In the genomic region with DNA sequence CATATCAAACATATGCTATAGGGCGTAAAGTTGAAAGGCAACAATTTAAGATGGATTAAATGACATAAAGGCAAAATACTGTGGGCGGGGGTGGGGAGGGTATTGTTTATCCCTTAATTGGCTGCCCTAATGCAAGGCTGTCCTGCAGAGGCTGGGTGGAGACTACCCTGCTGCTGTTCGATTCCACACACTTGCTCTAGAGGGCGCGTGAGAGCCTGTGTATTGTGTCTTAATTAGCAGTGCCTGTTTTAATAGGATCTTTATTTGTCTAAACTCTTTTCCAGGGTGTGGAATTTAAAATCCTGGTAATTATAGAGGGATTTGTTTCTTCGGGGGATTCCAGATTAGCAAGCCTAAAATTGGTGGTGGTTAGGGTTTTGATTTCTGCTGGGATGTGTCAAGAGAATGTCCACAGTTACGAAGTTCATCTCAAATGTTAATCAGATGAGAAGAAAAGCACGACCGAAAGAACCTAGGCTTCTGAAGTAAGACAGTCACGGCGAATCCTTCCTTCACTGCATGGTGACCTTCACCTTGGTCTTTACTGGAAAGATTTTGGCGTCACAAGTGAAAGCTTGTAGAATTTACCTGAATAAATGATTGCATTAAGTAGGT, we compare ENCODE assay signal across 9 cellular contexts.
DNase-seq lines count a peak whose midpoint lies in the region; ATAC-seq and TF ChIP-seq lines count a peak whose summit lies in the region.
"Had no signal": no experiment of that assay in that cellular context is flagged by ENCODE, and none has a peak within 500 bp of the region (broad histone marks: within the 10 kb centered on the region; RNA-seq: fewer than 3 reads in every experiment).

No MANE protein-coding gene starts in this region.

- H3K36me3 Mint-ChIP-seq in CD4-positive, alpha-beta T cell (ENCODE audit: low read depth), result no peaks in the 10 kb centered on the region
- no peaks in the 10 kb centered on the region for H3K36me3 Mint-ChIP-seq in activated T-helper 2 cell treated with anti-CD3 and anti-CD28 coated beads, Interferon-gamma antibody, Interleukin-2, Interleukin-4, amounts not matched to agents 10 μg/mL and 5 μg/mL and 100 μg/mL, durations not matched to agents 14 hours and 24 hours and 36 hours (ENCODE audit: low read depth)

- H3K27me3 Mint-ChIP-seq in CD4-positive, alpha-beta T cell, result no peaks in the 10 kb centered on the region
- peaks cover 17% of the 10 kb centered on the region for H3K27me3 Mint-ChIP-seq in activated T-helper 2 cell treated with anti-CD3 and anti-CD28 coated beads, Interferon-gamma antibody, Interleukin-2, Interleukin-4, amounts not matched to agents 10 μg/mL and 5 μg/mL and 100 μg/mL, durations not matched to agents 14 hours and 24 hours and 36 hours (ENCODE audit: low read depth)

- POLR2A ChIA-PET in CD4-positive, alpha-beta T cell (lab: Charles Lee), result no interaction called here

- peaks cover 0 to 23% of the 10 kb centered on the region in 2 donors for H3K4me1 ChIP-seq in right atrium auricular region

- no peaks in the 10 kb centered on the region for H3K9me3 ChIP-seq in CD4-positive, alpha-beta T cell (ENCODE audit: control insufficient read depth, low read length)
- H3K9me3 ChIP-seq in right atrium auricular region, result no peaks in the 10 kb centered on the region
- H3K9me3 ChIP-seq: neutrophil had no signal

- peak overlapping the region; percentile 61 for H3K27ac Mint-ChIP-seq in CD4-positive, alpha-beta T cell
- H3K27ac Mint-ChIP-seq in activated T-helper 2 cell treated with anti-CD3 and anti-CD28 coated beads, Interferon-gamma antibody, Interleukin-2, Interleukin-4, amounts not matched to agents 10 μg/mL and 5 μg/mL and 100 μg/mL, durations not matched to agents 14 hours and 24 hours and 36 hours, result no peak overlapping the region

- ATAC-seq in CD4-positive, alpha-beta T cell (ENCODE audit: poor library complexity), result no peak
- ATAC-seq in GM21786 (IDR thresholded peaks at IDR 0.05; ENCODE audit: unreplicated experiment) (peak; percentile 61), GM21528 (IDR thresholded peaks at IDR 0.05; ENCODE audit: low FRiP score, unreplicated experiment) (no peak), HG02623 (IDR thresholded peaks at IDR 0.05; ENCODE audit: unreplicated experiment) (no peak)

- peaks cover 29% of the 10 kb centered on the region for H3K4me1 Mint-ChIP-seq in CD4-positive, alpha-beta T cell (ENCODE audit: low read depth)
- peaks cover 10% of the 10 kb centered on the region for H3K4me1 Mint-ChIP-seq in activated T-helper 2 cell treated with anti-CD3 and anti-CD28 coated beads, Interferon-gamma antibody, Interleukin-2, Interleukin-4, amounts not matched to agents 10 μg/mL and 5 μg/mL and 100 μg/mL, durations not matched to agents 14 hours and 24 hours and 36 hours (ENCODE audit: low read depth)

- DNase-seq in CD4-positive, alpha-beta T cell, result peak in 5 of 10 experiments; percentile 6 to 37 (median 21)
- DNase-seq in NCI-H82 (lab: John Stamatoyannopoulos, UW) (peak; percentile 97), right atrium auricular region (ENCODE audit: low spot score) (no peak)
- DNase-seq in activated T-helper 2 cell treated with anti-CD3 and anti-CD28 coated beads, Interferon-gamma antibody, Interleukin-2, Interleukin-4, amounts not matched to agents 10 μg/mL and 5 μg/mL and 100 μg/mL, durations not matched to agents 14 hours and 24 hours and 36 hours (ENCODE audit: low spot score), result peak; percentile 14
- peak; percentile 51 for DNase-seq in stimulated activated CD4-positive, alpha-beta T cell treated with anti-CD3 and anti-CD28 coated beads, Interleukin-1b, Interleukin-23, amount 100 ng/mL, for 48 hours

- peak; percentile 68 for TF ChIP-seq CTCF in CD4-positive, alpha-beta T cell (IDR thresholded peaks at IDR 0.05)
- TF ChIP-seq CTCF in right atrium auricular region (IDR thresholded peaks at IDR 0.05), result peak; percentile 78 to 86

- CTCF ChIA-PET in CD4-positive, alpha-beta T cell (lab: Charles Lee), result no interaction called here

- no peak overlapping the region for H3K27ac ChIP-seq in CD4-positive, alpha-beta T cell (ENCODE audit: low read depth, low read length)
- H3K27ac ChIP-seq in right atrium auricular region, result no peak overlapping the region
- H3K27ac ChIP-seq: neutrophil had no signal

- intact Hi-C loops in CD4-positive, alpha-beta T cell (cut with DNase I, micrococcal nuclease), result no loop called here
- intact Hi-C loops in activated T-helper 2 cell treated with anti-CD3 and anti-CD28 coated beads, Interferon-gamma antibody, Interleukin-2, Interleukin-4, amounts not matched to agents 10 μg/mL and 5 μg/mL and 100 μg/mL, durations not matched to agents 14 hours and 24 hours and 36 hours (cut with micrococcal nuclease), result no loop called here

- H3K4me3 Mint-ChIP-seq in CD4-positive, alpha-beta T cell, result no peak overlapping the region
- H3K4me3 Mint-ChIP-seq in activated T-helper 2 cell treated with anti-CD3 and anti-CD28 coated beads, Interferon-gamma antibody, Interleukin-2, Interleukin-4, amounts not matched to agents 10 μg/mL and 5 μg/mL and 100 μg/mL, durations not matched to agents 14 hours and 24 hours and 36 hours (ENCODE audit: low read depth), result no peak overlapping the region

- H3K36me3 ChIP-seq in right atrium auricular region, result no peaks in the 10 kb centered on the region
- H3K36me3 ChIP-seq: neutrophil had no signal

- no peaks in the 10 kb centered on the region for H3K9me3 Mint-ChIP-seq in CD4-positive, alpha-beta T cell
- no peaks in the 10 kb centered on the region for H3K9me3 Mint-ChIP-seq in activated T-helper 2 cell treated with anti-CD3 and anti-CD28 coated beads, Interferon-gamma antibody, Interleukin-2, Interleukin-4, amounts not matched to agents 10 μg/mL and 5 μg/mL and 100 μg/mL, durations not matched to agents 14 hours and 24 hours and 36 hours

- H3K27me3 ChIP-seq in CD4-positive, alpha-beta T cell (ENCODE audit: control insufficient read depth, insufficient read depth, low read length), result no peaks in the 10 kb centered on the region
- H3K27me3 ChIP-seq in right atrium auricular region, result no peaks in the 10 kb centered on the region
- H3K27me3 ChIP-seq: neutrophil had no signal

- no peak overlapping the region for H3K4me3 ChIP-seq in right atrium auricular region
